12 cellular contexts compared by ENCODE assay signal in the genomic region with DNA sequence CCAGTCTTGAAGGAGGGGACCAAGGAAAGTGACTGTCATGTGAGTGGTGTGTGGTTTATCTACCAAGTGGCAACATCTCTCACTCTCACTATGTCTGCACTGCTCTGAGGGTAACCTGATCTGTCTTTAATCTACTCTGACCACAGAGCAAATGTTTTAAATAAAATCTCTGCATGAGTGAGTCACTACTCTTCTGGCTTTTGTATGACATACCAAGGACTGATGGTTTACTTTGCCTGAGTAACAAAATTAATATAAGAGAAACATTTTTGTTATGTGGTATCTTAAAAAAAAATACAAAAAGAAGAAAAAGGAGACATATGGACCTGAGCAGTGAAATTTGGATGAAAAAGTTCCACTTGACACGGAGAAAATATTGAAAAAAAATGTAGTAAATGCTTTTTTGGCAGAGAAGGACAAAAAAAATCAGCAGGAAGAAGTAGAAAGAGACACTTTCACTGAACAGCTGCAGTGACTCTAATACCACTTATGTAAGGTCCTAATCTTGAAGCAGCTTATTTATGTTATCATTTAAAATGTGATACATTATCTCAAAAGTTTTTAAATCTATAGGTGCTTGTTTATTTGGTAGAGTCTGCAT.
DNase-seq lines count a peak whose midpoint lies in the region; ATAC-seq and TF ChIP-seq lines count a peak whose summit lies in the region.
"Had no signal": no experiment of that assay in that cellular context is flagged by ENCODE, and none has a peak within 500 bp of the region (broad histone marks: within the 10 kb centered on the region; RNA-seq: fewer than 3 reads in every experiment).

No MANE protein-coding gene starts in this region.

- no CpG with 5 or more reads among the region's 1 CpG for WGBS in mesendoderm (ENCODE audit: extremely low coverage, insufficient coverage, low lambda C conversion rate)

- no peak overlapping the region for H3K56ac ChIP-seq in mesendoderm (ENCODE audit: low read length)

- no peak overlapping the region for H2BK15ac ChIP-seq in mesendoderm (replicated peaks; ENCODE audit: low read depth)

- in situ Hi-C loops in brain microvascular endothelial cell (cut with HindIII; ENCODE audit: low pct_ligation_motif_present, low sequenced_read_pairs), result no loop called here

- no peak overlapping the region for H4K8ac ChIP-seq in mesendoderm (ENCODE audit: low read depth, low read length)

- H3K9ac ChIP-seq in mesendoderm (ENCODE audit: low read length), result no peak overlapping the region

- TF ChIP-seq CTCF in brain microvascular endothelial cell (IDR thresholded peaks at IDR 0.05; ENCODE audit: low read depth, low read length, missing control alignments), result no peak

- H3K4me1 ChIP-seq in mesendoderm (ENCODE audit: control insufficient read depth, low read depth, low read length), result no peaks in the 10 kb centered on the region

- DNase-seq in AG20443 (ENCODE audit: low spot score), result peak; percentile 74
- DNase-seq in Jurkat, Clone E6-1 (ENCODE audit: low read depth, low spot score), result peak; percentile 7
- DNase-seq in brain microvascular endothelial cell, result peak; percentile 66
- peak; percentile 18 for DNase-seq in mesendoderm
- DNase-seq in stimulated activated CD4-positive, alpha-beta T cell treated with anti-CD3 and anti-CD28 coated beads, Interleukin-2, amount 100 ng/mL, for 48 hours, result no peak
- no peak for DNase-seq in activated effector memory CD4-positive, alpha-beta T cell treated with Interleukin-2 at 50 U/mL for 16 hours
- no peak for DNase-seq in NCI-H1105 (lab: John Stamatoyannopoulos, UW)
- DNase-seq: endodermal cell, GDM1, NCI-H1092 treated with DMSO at 0.1 percent for 48 hours, T-cell had no signal

- H4K5ac ChIP-seq in mesendoderm (ENCODE audit: low read length), result no peak overlapping the region

- no peak overlapping the region for H3K4me2 ChIP-seq in mesendoderm (ENCODE audit: low read length)

- no peaks in the 10 kb centered on the region for H3K79me1 ChIP-seq in mesendoderm (ENCODE audit: low read length)

- H3K27me3 ChIP-seq in brain microvascular endothelial cell (replicated peaks), result no peaks in the 10 kb centered on the region
- no peaks in the 10 kb centered on the region for H3K27me3 ChIP-seq in mesendoderm (ENCODE audit: insufficient read depth, low read length, poor library complexity)

- ATAC-seq in GM19023 (IDR thresholded peaks at IDR 0.05; ENCODE audit: unreplicated experiment), result no peak
- ATAC-seq: T-cell had no signal

- H2BK120ac ChIP-seq in mesendoderm (ENCODE audit: low read depth, low read length), result no peak overlapping the region

- H3K4me3 ChIP-seq in Jurkat, Clone E6-1 (ENCODE audit: low read length), result no peak overlapping the region
- H3K4me3 ChIP-seq in brain microvascular endothelial cell (ENCODE audit: low read depth, low read length) (no peak overlapping the region), mesendoderm (ENCODE audit: low read length) (no peak overlapping the region)

- no peaks in the 10 kb centered on the region for H3K36me3 ChIP-seq in brain microvascular endothelial cell (replicated peaks)
- no peaks in the 10 kb centered on the region for H3K36me3 ChIP-seq in mesendoderm (ENCODE audit: control insufficient read depth, insufficient read depth, low read length)

- no peaks in the 10 kb centered on the region for H3K79me2 ChIP-seq in mesendoderm (ENCODE audit: control insufficient read depth, insufficient read depth, low read length)

- no peak overlapping the region for H3K4ac ChIP-seq in mesendoderm (ENCODE audit: low read depth, low read length)

- no peak overlapping the region for H2BK5ac ChIP-seq in mesendoderm (ENCODE audit: low read length)

- H3K27ac ChIP-seq in brain microvascular endothelial cell (no peak overlapping the region), mesendoderm (ENCODE audit: low read depth, low read length) (no peak overlapping the region)

- no peak overlapping the region for H2AK5ac ChIP-seq in mesendoderm (ENCODE audit: low read length)

- no peak overlapping the region for H3K23ac ChIP-seq in mesendoderm (ENCODE audit: low read length)

- H3K18ac ChIP-seq in mesendoderm (ENCODE audit: low read length), result no peak overlapping the region

Comparison
In these comparisons a context has a peak if more than half of its experiments do, and no peak if none do; other contexts are left out.
1. DNase-seq: peak in AG20443 (single experiment), Jurkat, Clone E6-1 (single experiment), brain microvascular endothelial cell (single experiment) and mesendoderm (single experiment); none in stimulated activated CD4-positive, alpha-beta T cell treated with anti-CD3 and anti-CD28 coated beads, Interleukin-2, amount 100 ng/mL, for 48 hours (0 of 2), activated effector memory CD4-positive, alpha-beta T cell treated with Interleukin-2 at 50 U/mL for 16 hours (single experiment) and NCI-H1105 (single experiment).